1 cellular context compared by ENCODE assay signal in the genomic region with DNA sequence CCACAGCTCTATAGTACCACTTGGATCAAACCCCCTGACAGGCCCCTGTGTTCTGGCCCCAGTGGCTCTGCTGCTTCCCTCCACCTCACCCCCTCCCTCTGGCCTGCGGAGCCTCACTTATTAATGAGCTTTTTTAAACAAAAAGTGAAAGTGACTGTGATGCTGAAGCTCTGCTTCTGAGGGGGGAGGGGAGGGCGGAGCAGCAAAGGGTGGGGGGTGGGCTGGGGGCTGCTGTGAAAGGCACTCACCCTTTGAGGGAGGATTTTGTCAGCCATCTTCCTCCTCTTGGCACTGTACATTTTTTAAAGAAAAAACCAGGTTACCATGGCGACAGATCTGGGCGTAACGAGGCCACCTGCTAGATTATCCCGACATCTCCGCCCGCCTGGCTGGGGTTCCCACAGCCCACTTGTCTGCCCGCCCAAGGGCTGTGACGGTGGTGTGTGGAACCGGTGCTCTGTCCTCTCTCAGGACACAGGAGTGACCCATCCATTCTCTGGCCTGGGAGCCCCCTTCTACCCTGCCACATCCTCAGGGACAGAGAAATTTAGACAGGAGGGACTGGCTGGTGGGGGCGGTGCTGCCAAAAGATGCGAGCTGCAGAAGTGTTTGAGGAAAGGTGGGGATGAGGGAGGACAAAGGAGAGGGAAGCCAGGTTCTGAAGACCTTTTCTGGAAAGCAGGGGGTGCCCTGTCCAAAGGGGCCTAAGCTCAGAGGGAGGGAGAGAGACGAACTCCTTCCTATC.
TF ChIP-seq lines count a peak whose summit lies in the region.

No MANE protein-coding gene starts in this region.

TF ChIP-seq in GM12878, 131 proteins besides CTCF, POLR2A, EP300 and RAD21:
- TF ChIP-seq CREB1 (IDR thresholded peaks at IDR 0.05; ENCODE audit: low read depth), result 0 out of 2 replicates have a peak, but pooled peaks have one; percentile 8
- no peak for TF ChIP-seq GABPA (IDR thresholded peaks at IDR 0.05; ENCODE audit: low read depth)
- TF ChIP-seq FOXK2 (IDR thresholded peaks at IDR 0.05), result no peak
- no peak for TF ChIP-seq YBX1 (IDR thresholded peaks at IDR 0.05)
- TF ChIP-seq YY1 (IDR thresholded peaks at IDR 0.05; ENCODE audit: low read depth, low read length), result no peak
- TF ChIP-seq BCL11A (IDR thresholded peaks at IDR 0.05; ENCODE audit: low read depth, low read length), result peak; percentile 3; the same call in 1 of the 2 replicates
- TF ChIP-seq BMI1 (IDR thresholded peaks at IDR 0.05; ENCODE audit: borderline replicate concordance), result peak; percentile 90
- TF ChIP-seq TCF3 (IDR thresholded peaks at IDR 0.05; ENCODE audit: borderline replicate concordance, insufficient read depth, low read depth, low read length), result 0 out of 2 replicates have a peak, but pooled peaks have one; percentile 5
